In genomic region chr9:110900451-110900850, GRCh38 we compare ENCODE assay signal across 1 cellular context.
TF ChIP-seq lines count a peak whose summit lies in the region.

No MANE protein-coding gene starts in this region.

TF ChIP-seq in SK-N-SH treated with all-trans-retinoic acid at 6 μM for 48 hours, 23 proteins besides CTCF, POLR2A, EP300 and RAD21 (continued from another document):
- no peak for TF ChIP-seq OSR1 (CRISPR knock-in tag; IDR thresholded peaks at IDR 0.05)
- no peak for TF ChIP-seq ZFP3 (CRISPR knock-in tag; IDR thresholded peaks at IDR 0.05)
- TF ChIP-seq ISL1 (CRISPR knock-in tag; IDR thresholded peaks at IDR 0.05): no peak
- no peak for TF ChIP-seq POU6F1 (CRISPR knock-in tag; IDR thresholded peaks at IDR 0.05; ENCODE audit: borderline replicate concordance, low read depth)
- no peak for TF ChIP-seq ZC3H10 (CRISPR knock-in tag; IDR thresholded peaks at IDR 0.05)
- TF ChIP-seq ZNF8 (CRISPR knock-in tag; IDR thresholded peaks at IDR 0.05): no peak
- TF ChIP-seq, protein P1, sequence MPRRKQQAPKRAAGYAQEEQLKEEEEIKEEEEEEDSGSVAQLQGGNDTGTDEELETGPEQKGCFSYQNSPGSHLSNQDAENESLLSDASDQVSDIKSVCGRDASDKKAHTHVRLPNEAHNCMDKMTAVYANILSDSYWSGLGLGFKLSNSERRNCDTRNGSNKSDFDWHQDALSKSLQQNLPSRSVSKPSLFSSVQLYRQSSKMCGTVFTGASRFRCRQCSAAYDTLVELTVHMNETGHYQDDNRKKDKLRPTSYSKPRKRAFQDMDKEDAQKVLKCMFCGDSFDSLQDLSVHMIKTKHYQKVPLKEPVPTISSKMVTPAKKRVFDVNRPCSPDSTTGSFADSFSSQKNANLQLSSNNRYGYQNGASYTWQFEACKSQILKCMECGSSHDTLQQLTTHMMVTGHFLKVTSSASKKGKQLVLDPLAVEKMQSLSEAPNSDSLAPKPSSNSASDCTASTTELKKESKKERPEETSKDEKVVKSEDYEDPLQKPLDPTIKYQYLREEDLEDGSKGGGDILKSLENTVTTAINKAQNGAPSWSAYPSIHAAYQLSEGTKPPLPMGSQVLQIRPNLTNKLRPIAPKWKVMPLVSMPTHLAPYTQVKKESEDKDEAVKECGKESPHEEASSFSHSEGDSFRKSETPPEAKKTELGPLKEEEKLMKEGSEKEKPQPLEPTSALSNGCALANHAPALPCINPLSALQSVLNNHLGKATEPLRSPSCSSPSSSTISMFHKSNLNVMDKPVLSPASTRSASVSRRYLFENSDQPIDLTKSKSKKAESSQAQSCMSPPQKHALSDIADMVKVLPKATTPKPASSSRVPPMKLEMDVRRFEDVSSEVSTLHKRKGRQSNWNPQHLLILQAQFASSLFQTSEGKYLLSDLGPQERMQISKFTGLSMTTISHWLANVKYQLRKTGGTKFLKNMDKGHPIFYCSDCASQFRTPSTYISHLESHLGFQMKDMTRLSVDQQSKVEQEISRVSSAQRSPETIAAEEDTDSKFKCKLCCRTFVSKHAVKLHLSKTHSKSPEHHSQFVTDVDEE (CRISPR knock-in tag; IDR thresholded peaks at IDR 0.05): no peak
